In the genomic region with DNA sequence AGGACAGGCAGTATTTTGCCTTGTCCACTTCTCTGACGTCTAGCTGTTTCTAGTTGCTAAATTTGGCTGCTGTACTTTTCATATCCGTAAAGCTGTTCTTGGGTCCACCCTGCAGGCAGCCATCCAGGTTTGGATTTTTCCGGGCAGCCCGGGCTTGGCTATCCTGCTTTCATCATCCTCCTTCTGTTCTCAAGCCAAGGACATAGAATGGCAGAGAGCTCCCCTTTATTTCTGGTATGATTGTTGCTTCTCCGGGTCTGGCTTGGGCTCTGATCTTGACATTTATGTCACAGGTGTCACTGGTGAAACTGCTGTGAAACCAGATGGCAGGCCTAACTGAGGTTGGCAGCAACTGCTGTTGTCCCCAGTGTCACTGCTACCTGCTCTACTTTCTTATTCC, we compare ENCODE assay signal across 10 cellular contexts. TPM values are rescaled to one million over a fixed set of nuclear protein-coding genes. Genes with fewer than 3 reads are reported as not detected.
DNase-seq lines count a peak whose midpoint lies in the region; ATAC-seq, FAIRE-seq and TF ChIP-seq lines count a peak whose summit lies in the region.
"Had no signal": no experiment of that assay in that cellular context is flagged by ENCODE, and none has a peak within 500 bp of the region (broad histone marks: within the 10 kb centered on the region; RNA-seq: fewer than 3 reads in every experiment).

No MANE protein-coding gene starts in this region.

- no peaks in the 10 kb centered on the region for H3K4me1 ChIP-seq in kidney (ENCODE audit: control insufficient read depth in 1 of 2, insufficient read depth in 1 of 2, low read depth in 1 of 2, low read length in 2 of 2)
- H3K4me1 ChIP-seq in tibial artery = peaks cover 0 to 25% (median 4%) of the 10 kb centered on the region in 4 donors

- FAIRE-seq in kidney (lab: Jason Lieb, UNC) = no peak

- H3K4me3 ChIP-seq in MG63 (no peak overlapping the region), kidney (ENCODE audit: low read length in 2 of 2) (no peak overlapping the region), tibial artery (no peak overlapping the region)

- H3K36me3 ChIP-seq in MG63 (no peaks in the 10 kb centered on the region), kidney (ENCODE audit: control insufficient read depth in 1 of 2, insufficient read depth in 2 of 2, low read length in 2 of 2) (no peaks in the 10 kb centered on the region), tibial artery (no peaks in the 10 kb centered on the region)

- H3K27me3 ChIP-seq in MG63 = no peaks in the 10 kb centered on the region
- no peaks in the 10 kb centered on the region for H3K27me3 ChIP-seq in tibial artery

- peak overlapping the region in 1 of 2 donors; percentile 43 for H3K27ac ChIP-seq in kidney (ENCODE audit: low read depth in 2 of 2, low read length in 2 of 2)
- H3K27ac ChIP-seq in tibial artery = peak overlapping the region; percentile 55 to 59

- ATAC-seq in HG02623 (IDR thresholded peaks at IDR 0.05; ENCODE audit: unreplicated experiment) = no peak

- intact Hi-C loops in kidney (cut with DNase I) = no loop called here
- intact Hi-C loops in tibial artery (cut with DNase I; ENCODE audit: low total_unique reads) = no loop called here

- peak; percentile 68 for DNase-seq in MG63
- peak; percentile 91 for DNase-seq in cerebellum (ENCODE audit: low spot score)
- peak; percentile 61 for DNase-seq in kidney
- DNase-seq in tibial artery = peak; percentile 72 to 83
- no peak for DNase-seq in mesenteric fat pad (ENCODE audit: low spot score)
- DNase-seq in NCI-H187 treated with DMSO at 0.1 percent for 48 hours (lab: John Stamatoyannopoulos, UW) = no peak
- DNase-seq: activated CD4-positive, alpha-beta T cell treated with anti-CD3 and anti-CD28 coated beads for 1 hour; H7; NCI-H1417 treated with DMSO at 0.1 percent for 48 hours had no signal

- H3K9me3 ChIP-seq in MG63 (no peaks in the 10 kb centered on the region), kidney (ENCODE audit: control insufficient read depth in 1 of 2, low read length in 2 of 2) (no peaks in the 10 kb centered on the region), tibial artery (no peaks in the 10 kb centered on the region)

- TF ChIP-seq CTCF in kidney (IDR thresholded peaks at IDR 0.05; ENCODE audit: borderline replicate concordance, extremely low read depth, insufficient read depth) = no peak
- TF ChIP-seq CTCF in tibial artery (IDR thresholded peaks at IDR 0.05) = no peak

- H3K9ac ChIP-seq in kidney (ENCODE audit: low read length in 2 of 2) = no peak overlapping the region

RNA-seq across cellular contexts. Expression of a gene that starts 35.5 kb away (rescaled TPM):
- 0.94 and 1.1 TPM in 2 replicates for total RNA-seq in MG63 (2014; rRNA removed; shearing (Covaris generic); ENCODE audit: low replicate concordance)
- total RNA-seq in cerebellum = 117 TPM
- total RNA-seq in kidney = 9.9 TPM
- 2.7 TPM for polyA plus RNA-seq in kidney (ENCODE audit: insufficient read depth, low read depth, low replicate concordance)
- 0.16 TPM for total RNA-seq in mesenteric fat pad

Comparison
In these comparisons a context has a peak if more than half of its experiments do, and no peak if none do; other contexts are left out.
1. DNase-seq: peak in MG63 (single experiment), cerebellum (single experiment), kidney (single experiment) and tibial artery (2 of 2); none in mesenteric fat pad (single experiment) and NCI-H187 treated with DMSO at 0.1 percent for 48 hours (single experiment).
2. RNA of a gene that starts 35.5 kb away (total RNA-seq): 117 TPM in cerebellum (single experiment); 9.9 TPM in kidney (single experiment), 0.94 to 1.1 TPM in MG63 and 0.16 TPM in mesenteric fat pad (single experiment); every median in the first group is over 10 times any median in the second.